ENCODE assay signal across 15 cellular contexts in genomic region chr10:79171504-79171903, GRCh38.
"Had no signal": no experiment of that assay in that cellular context is flagged by ENCODE, and none has a peak within 500 bp of the region (broad histone marks: within the 10 kb centered on the region; RNA-seq: fewer than 3 reads in every experiment).

No MANE protein-coding gene starts in this region.

- H3K4me3 Mint-ChIP-seq: activated CD4-positive, alpha-beta memory T cell treated with anti-CD3 and anti-CD28 coated beads for 36 hours; immature natural killer cell; naive thymus-derived CD8-positive, alpha-beta T cell had no signal

- H3K27me3 Mint-ChIP-seq: activated CD4-positive, alpha-beta memory T cell treated with anti-CD3 and anti-CD28 coated beads for 36 hours; naive thymus-derived CD8-positive, alpha-beta T cell had no signal

- H3K36me3 ChIP-seq: prostate gland had no signal

- ATAC-seq: mucosa of descending colon; naive thymus-derived CD8-positive, alpha-beta T cell had no signal

- H3K9me3 Mint-ChIP-seq: activated CD4-positive, alpha-beta memory T cell treated with anti-CD3 and anti-CD28 coated beads for 36 hours; immature natural killer cell; naive thymus-derived CD8-positive, alpha-beta T cell had no signal

- H3K27me3 ChIP-seq: suprapubic skin had no signal

- H3K4me3 ChIP-seq: coronary artery, mucosa of descending colon, prostate gland, suprapubic skin had no signal

- H3K9me3 ChIP-seq: mucosa of descending colon, prostate gland, suprapubic skin had no signal

- DNase-seq: activated CD4-positive, alpha-beta memory T cell treated with anti-CD3 and anti-CD28 coated beads for 36 hours; activated T-cell treated with anti-CD3 and anti-CD28 coated beads, Interleukin-2, amount 50 U/mL, for 48 hours; caudate nucleus; effector CD8-positive, alpha-beta T cell; erythroblast; hypothalamus; immature natural killer cell; mucosa of descending colon; naive thymus-derived CD8-positive, alpha-beta T cell; stimulated activated CD4-positive, alpha-beta T cell treated with anti-CD3 and anti-CD28 coated beads, Interleukin-2, amount 100 ng/mL, for 24 hours; stimulated activated naive CD4-positive, alpha-beta T cell; T-helper 9 cell had no signal

- H3K27ac Mint-ChIP-seq: activated CD4-positive, alpha-beta memory T cell treated with anti-CD3 and anti-CD28 coated beads for 36 hours had no signal

- H3K27ac ChIP-seq: coronary artery, prostate gland, suprapubic skin had no signal

- H3K4me1 ChIP-seq: prostate gland had no signal

- H3K36me3 Mint-ChIP-seq: activated CD4-positive, alpha-beta memory T cell treated with anti-CD3 and anti-CD28 coated beads for 36 hours had no signal
